12 cellular contexts compared by ENCODE assay signal in genomic region chr3:128348805-128349531, GRCh38.
DNase-seq lines count a peak whose midpoint lies in the region; ATAC-seq, FAIRE-seq and TF ChIP-seq lines count a peak whose summit lies in the region.
"Had no signal": no experiment of that assay in that cellular context is flagged by ENCODE, and none has a peak within 500 bp of the region (broad histone marks: within the 10 kb centered on the region; RNA-seq: fewer than 3 reads in every experiment).

No MANE protein-coding gene starts in this region.

- no peak for FAIRE-seq in kidney (lab: Jason Lieb, UNC)

- no peak overlapping the region for H3K9ac ChIP-seq in kidney (ENCODE audit: low read length in 2 of 2)

- H3K27me3 Mint-ChIP-seq in GM23338 (ENCODE audit: insufficient read depth, low read depth, poor library complexity): peaks cover 2% of the 10 kb centered on the region

- H3K9me3 ChIP-seq in kidney (ENCODE audit: control insufficient read depth in 1 of 2, low read length in 2 of 2) (no peaks in the 10 kb centered on the region), transverse colon (no peaks in the 10 kb centered on the region)

- H3K9me3 Mint-ChIP-seq in GM23338: no peaks in the 10 kb centered on the region

- H3K4me1 ChIP-seq in GM23338 (ENCODE audit: insufficient read depth) (peaks cover 13% of the 10 kb centered on the region), kidney (ENCODE audit: control insufficient read depth in 1 of 2, insufficient read depth in 1 of 2, low read depth in 1 of 2, low read length in 2 of 2) (peaks cover 13 to 22% of the 10 kb centered on the region in 2 donors), transverse colon (peaks cover 0 to 4% (median 1%) of the 10 kb centered on the region in 4 donors)

- TF ChIP-seq EP300 in transverse colon (IDR thresholded peaks at IDR 0.05; ENCODE audit: low read depth): no peak

- H2AFZ ChIP-seq in GM23338: no peak overlapping the region

- H3K4me3 Mint-ChIP-seq in GM23338: no peak overlapping the region

- in situ Hi-C loops in transverse colon (cut with MboI; ENCODE audit: low pct_ligation_motif_present in 1 of 4, low pct_unique_long_range_greater_than_20kb in 1 of 4, low sequenced_read_pairs in 3 of 4): no loop called here

- no peaks in the 10 kb centered on the region for H3F3A ChIP-seq in GM23338 (replicated peaks; ENCODE audit: low read depth)

- TF ChIP-seq CTCF in C4-2B (conservative IDR thresholded peaks at IDR 0.05): no peak
- no peak for TF ChIP-seq CTCF in GM23338 (conservative IDR thresholded peaks at IDR 0.05; ENCODE audit: low read depth in 2 of 2)
- no peak for TF ChIP-seq CTCF in kidney (IDR thresholded peaks at IDR 0.05; ENCODE audit: borderline replicate concordance, extremely low read depth, insufficient read depth)
- no peak for TF ChIP-seq CTCF in transverse colon (IDR thresholded peaks at IDR 0.05)

- no peaks in the 10 kb centered on the region; the same call in 1 of the 2 replicates for H4K20me1 ChIP-seq in GM23338 (replicated peaks; ENCODE audit: insufficient read depth)

- peak overlapping the region; percentile 89 for H3K27ac Mint-ChIP-seq in GM23338

- WGBS in transverse colon (ENCODE audit: low coverage in 1 of 2), 2 donors: 99% methylated on average over 5 of the region's 5 CpGs; no CpG with 5 or more reads in 1 of the 2 donors

- no peaks in the 10 kb centered on the region for H3K9me2 ChIP-seq in GM23338 (ENCODE audit: insufficient read depth)

- H3K4me3 ChIP-seq in GM23338 (no peak overlapping the region), kidney (ENCODE audit: low read length in 2 of 2) (no peak overlapping the region), transverse colon (no peak overlapping the region)

- no peaks in the 10 kb centered on the region for H3K27me3 ChIP-seq in GM23338 (ENCODE audit: insufficient read depth)
- no peaks in the 10 kb centered on the region for H3K27me3 ChIP-seq in transverse colon

- H3K36me3 ChIP-seq in GM23338 (ENCODE audit: insufficient read depth): no peaks in the 10 kb centered on the region
- H3K36me3 ChIP-seq in kidney (ENCODE audit: control insufficient read depth in 1 of 2, insufficient read depth in 2 of 2, low read length in 2 of 2): no peaks in the 10 kb centered on the region
- no peaks in the 10 kb centered on the region for H3K36me3 ChIP-seq in transverse colon

- peaks cover 27% of the 10 kb centered on the region for H3K4me1 Mint-ChIP-seq in GM23338

- no peaks in the 10 kb centered on the region for H3K79me2 ChIP-seq in GM23338 (replicated peaks; ENCODE audit: insufficient read depth)

- peak; percentile 49 for DNase-seq in GM23338 (ENCODE audit: low spot score)
- peak; percentile 23 for DNase-seq in SKM-1 (lab: John Stamatoyannopoulos, UW; ENCODE audit: unreplicated experiment)
- DNase-seq in kidney: peak; percentile 47
- DNase-seq in posterior vena cava (ENCODE audit: low spot score): no peak
- DNase-seq in stimulated activated naive CD4-positive, alpha-beta T cell treated with Interleukin-2 at 50 U/mL for 16 hours (lab: John Stamatoyannopoulos, UW): no peak
- no peak for DNase-seq in cerebellar nuclear complex (lab: John Stamatoyannopoulos, UW)
- no peak for DNase-seq in transverse colon
- DNase-seq: activated CD8-positive, alpha-beta memory T cell treated with anti-CD3 and anti-CD28 coated beads, Interleukin-2, amount 50 U/mL, for 4 hours; central memory CD4-positive, alpha-beta T cell; NCI-H1105 treated with DMSO at 0.1 percent for 48 hours had no signal

- peak overlapping the region; percentile 34; the same call in 1 of the 2 replicates for H3K4me2 ChIP-seq in GM23338

- peaks cover 4% of the 10 kb centered on the region; the same call in 1 of the 3 replicates for H3K36me3 Mint-ChIP-seq in GM23338 (ENCODE audit: low read depth)

- H3K27ac ChIP-seq in C4-2B (peak overlapping the region; percentile 99), GM23338 (ENCODE audit: low read depth) (no peak overlapping the region), kidney (ENCODE audit: low read depth in 2 of 2, low read length in 2 of 2) (no peak overlapping the region), transverse colon (no peak overlapping the region)
- H3K27ac ChIP-seq: RWPE1 had no signal

- peak; percentile 80 for ATAC-seq in GM23338

- TF ChIP-seq POLR2A in transverse colon (IDR thresholded peaks at IDR 0.05): no peak

- intact Hi-C loops in kidney (cut with DNase I) (no loop called here), posterior vena cava (cut with DNase I) (no loop called here), transverse colon (cut with DNase I; ENCODE audit: low total_unique reads) (no loop called here)

TF ChIP-seq in GM23338, 12 proteins besides CTCF, POLR2A, EP300 and RAD21 (continues in another document):
- TF ChIP-seq JUNB (IDR thresholded peaks at IDR 0.05; ENCODE audit: unreplicated experiment) (no peak), STAT1 (IDR thresholded peaks at IDR 0.05; ENCODE audit: unreplicated experiment) (no peak), NANOG (IDR thresholded peaks at IDR 0.05; ENCODE audit: borderline replicate concordance) (no peak), EZH2phosphoT487 (IDR thresholded peaks at IDR 0.05; ENCODE audit: unreplicated experiment) (no peak), ZNF462 (CRISPR knock-in tag; IDR thresholded peaks at IDR 0.05) (no peak; the same call in 1 of the 2 replicates), CREB1 (CRISPR knock-in tag; IDR thresholded peaks at IDR 0.05; ENCODE audit: low read depth) (no peak)
- TF ChIP-seq, protein P1, sequence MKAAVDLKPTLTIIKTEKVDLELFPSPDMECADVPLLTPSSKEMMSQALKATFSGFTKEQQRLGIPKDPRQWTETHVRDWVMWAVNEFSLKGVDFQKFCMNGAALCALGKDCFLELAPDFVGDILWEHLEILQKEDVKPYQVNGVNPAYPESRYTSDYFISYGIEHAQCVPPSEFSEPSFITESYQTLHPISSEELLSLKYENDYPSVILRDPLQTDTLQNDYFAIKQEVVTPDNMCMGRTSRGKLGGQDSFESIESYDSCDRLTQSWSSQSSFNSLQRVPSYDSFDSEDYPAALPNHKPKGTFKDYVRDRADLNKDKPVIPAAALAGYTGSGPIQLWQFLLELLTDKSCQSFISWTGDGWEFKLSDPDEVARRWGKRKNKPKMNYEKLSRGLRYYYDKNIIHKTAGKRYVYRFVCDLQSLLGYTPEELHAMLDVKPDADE (IDR thresholded peaks at IDR 0.05): no peak

Comparison
In these comparisons a context has a peak if more than half of its experiments do, and no peak if none do; other contexts are left out.
1. DNase-seq: peak in GM23338 (single experiment), SKM-1 (single experiment) and kidney (single experiment); none in posterior vena cava (single experiment), stimulated activated naive CD4-positive, alpha-beta T cell treated with Interleukin-2 at 50 U/mL for 16 hours (single experiment), cerebellar nuclear complex (0 of 2) and transverse colon (single experiment).